In the genomic region with DNA sequence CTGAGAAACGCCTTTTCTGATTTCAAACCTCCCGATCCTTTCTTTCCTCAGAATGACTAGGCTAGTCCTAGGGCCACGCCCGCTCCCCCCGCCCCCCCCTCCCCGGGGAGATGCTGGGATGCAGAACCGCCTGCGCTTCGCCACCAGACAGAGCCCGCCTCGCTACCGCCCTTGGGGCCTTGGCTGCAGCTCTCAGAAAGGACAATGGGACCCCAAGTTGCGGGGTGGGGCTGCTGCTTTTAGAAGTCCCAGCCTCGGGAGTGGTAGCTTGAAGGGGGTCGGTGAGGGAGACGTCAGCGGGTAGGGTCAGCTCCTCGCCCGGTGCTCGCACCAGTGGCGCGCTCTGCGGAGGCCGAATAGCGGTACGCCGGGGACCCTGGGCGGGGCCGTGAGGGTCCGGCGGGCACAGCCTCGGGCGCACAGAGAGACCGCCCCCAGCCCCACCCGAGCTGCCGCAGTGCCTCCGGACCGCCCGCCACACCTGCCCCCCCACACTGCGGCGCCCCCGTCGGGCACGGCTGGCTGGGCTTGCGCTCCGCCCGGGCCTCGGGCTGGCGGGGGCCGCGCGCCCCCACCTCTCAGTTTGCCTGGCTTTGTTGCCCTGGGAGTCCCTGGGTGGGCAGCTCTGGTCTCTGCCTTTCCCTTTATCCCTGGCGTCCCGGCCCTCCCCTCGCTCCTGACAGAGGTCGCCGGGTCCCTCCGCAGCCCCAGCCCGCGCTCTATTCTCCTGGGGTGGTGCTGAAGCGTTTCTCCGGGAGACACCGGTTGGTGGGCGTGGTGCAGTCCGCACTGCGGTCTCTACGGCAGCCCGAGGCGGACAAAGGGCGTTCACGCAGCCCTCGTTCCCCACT, we compare ENCODE assay signal across 1 cellular context.
TF ChIP-seq lines count a peak whose summit lies in the region.

No MANE protein-coding gene starts in this region.

TF ChIP-seq in WTC11, 78 proteins besides CTCF, POLR2A, EP300 and RAD21 (continued from another document):
- TF ChIP-seq FOXP4 (CRISPR knock-in tag; IDR thresholded peaks at IDR 0.05) (peak; percentile 36; the same call in 1 of the 2 replicates), TP53 (CRISPR knock-in tag; IDR thresholded peaks at IDR 0.05) (0 out of 2 replicates have a peak, but pooled peaks have one; percentile 38), TEAD4 (CRISPR knock-in tag; IDR thresholded peaks at IDR 0.05) (0 out of 2 replicates have a peak, but pooled peaks have one; percentile 13), E2F1 (CRISPR knock-in tag; IDR thresholded peaks at IDR 0.05) (no peak)
- TF ChIP-seq, protein P1, sequence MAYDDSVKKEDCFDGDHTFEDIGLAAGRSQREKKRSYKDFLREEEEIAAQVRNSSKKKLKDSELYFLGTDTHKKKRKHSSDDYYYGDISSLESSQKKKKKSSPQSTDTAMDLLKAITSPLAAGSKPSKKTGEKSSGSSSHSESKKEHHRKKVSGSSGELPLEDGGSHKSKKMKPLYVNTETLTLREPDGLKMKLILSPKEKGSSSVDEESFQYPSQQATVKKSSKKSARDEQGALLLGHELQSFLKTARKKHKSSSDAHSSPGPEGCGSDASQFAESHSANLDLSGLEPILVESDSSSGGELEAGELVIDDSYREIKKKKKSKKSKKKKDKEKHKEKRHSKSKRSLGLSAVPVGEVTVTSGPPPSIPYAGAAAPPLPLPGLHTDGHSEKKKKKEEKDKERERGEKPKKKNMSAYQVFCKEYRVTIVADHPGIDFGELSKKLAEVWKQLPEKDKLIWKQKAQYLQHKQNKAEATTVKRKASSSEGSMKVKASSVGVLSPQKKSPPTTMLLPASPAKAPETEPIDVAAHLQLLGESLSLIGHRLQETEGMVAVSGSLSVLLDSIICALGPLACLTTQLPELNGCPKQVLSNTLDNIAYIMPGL (CRISPR knock-in tag; IDR thresholded peaks at IDR 0.05): peak; percentile 24; the same call in 1 of the 2 replicates
TF ChIP-seq in WTC11: peak in this region for 8.
